17 cellular contexts compared by ENCODE assay signal in the genomic region with DNA sequence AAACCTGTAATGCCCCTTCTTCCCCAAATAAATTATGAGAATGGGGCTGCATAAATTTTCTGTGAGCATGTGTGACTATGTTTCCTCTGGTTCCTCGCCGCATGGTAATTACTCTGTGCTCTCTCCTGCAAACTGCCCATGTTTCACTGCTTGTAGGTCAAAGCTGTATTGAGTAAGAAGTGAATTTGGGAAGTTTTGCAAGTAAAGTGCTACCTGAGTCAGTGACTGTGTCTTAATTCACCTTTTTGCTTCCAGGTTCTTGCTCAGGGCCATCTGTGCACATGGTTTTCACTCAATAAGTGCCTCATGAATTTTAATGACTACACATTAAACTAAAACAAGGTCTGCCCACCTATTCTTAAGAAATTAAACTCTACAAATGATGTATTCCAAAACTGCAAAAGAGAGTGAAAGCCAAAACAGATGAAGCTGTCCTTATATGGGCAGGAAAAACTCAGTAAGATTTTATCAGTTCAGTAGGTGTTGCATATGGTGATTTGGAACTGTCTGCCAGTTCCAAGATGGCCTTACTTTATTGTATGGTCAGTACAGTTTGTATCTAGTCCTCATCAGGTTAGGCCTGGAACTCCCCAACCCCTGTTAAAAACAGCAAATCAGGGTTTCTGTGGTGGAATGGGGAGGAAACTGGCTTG.
A peak's percentile ranks its signal among the peaks of the same experiment; 100 is the strongest.
DNase-seq lines count a peak whose midpoint lies in the region; ATAC-seq and TF ChIP-seq lines count a peak whose summit lies in the region.
"Had no signal": no experiment of that assay in that cellular context is flagged by ENCODE, and none has a peak within 500 bp of the region (broad histone marks: within the 10 kb centered on the region; RNA-seq: fewer than 3 reads in every experiment).

No MANE protein-coding gene starts in this region.

- no peaks in the 10 kb centered on the region for H3K9me3 ChIP-seq in uterus
- H3K9me3 ChIP-seq in upper lobe of left lung, result no peaks in the 10 kb centered on the region
- H3K9me3 ChIP-seq: vagina had no signal

- DNase-seq in activated naive CD4-positive, alpha-beta T cell treated with anti-CD3 and anti-CD28 coated beads, Interleukin-2, amount 50 U/mL, for 72 hours (ENCODE audit: low spot score in 2 of 2), result no peak
- DNase-seq in activated naive CD4-positive, alpha-beta T cell treated with anti-CD3 and anti-CD28 coated beads, Interleukin-2, amount 10 ng/mL, durations not matched to agents 7 days and 5 days, result no peak
- no peak for DNase-seq in activated naive CD8-positive, alpha-beta T cell treated with anti-CD3 and anti-CD28 coated beads for 36 hours
- DNase-seq in osteocyte (ENCODE audit: extremely low spot score, unreplicated experiment) (no peak), uterus (no peak), NCI-H128 (lab: John Stamatoyannopoulos, UW; ENCODE audit: unreplicated experiment) (no peak), upper lobe of left lung (no peak), anterior cingulate cortex (lab: John Stamatoyannopoulos, UW) (no peak)
- DNase-seq: activated B cell treated with CpG ODN at 0.5 μM for 24 hours; CD8-positive, alpha-beta memory T cell; foreskin fibroblast; NCI-H1092; NCI-H2081 treated with DMSO at 0.1 percent for 48 hours; NCI-H510A; SHP77 had no signal

- TF ChIP-seq POLR2A in uterus (IDR thresholded peaks at IDR 0.05), result no peak
- no peak for TF ChIP-seq POLR2A in upper lobe of left lung (IDR thresholded peaks at IDR 0.05)

- H3K4me3 ChIP-seq in uterus (no peak overlapping the region), upper lobe of left lung (no peak overlapping the region)
- H3K4me3 ChIP-seq: vagina had no signal

- H3K4me1 ChIP-seq in uterus (peaks cover 0 to 8% of the 10 kb centered on the region in 2 donors), upper lobe of left lung (peaks cover 0 to 14% (median 5%) of the 10 kb centered on the region in 4 donors)

- intact Hi-C loops in uterus (cut with DNase I; ENCODE audit: low total_unique reads), result no loop called here

- no peaks in the 10 kb centered on the region for H3K36me3 ChIP-seq in uterus
- H3K36me3 ChIP-seq in upper lobe of left lung, result peaks cover 0 to 5% (median 0%) of the 10 kb centered on the region in 4 donors
- H3K36me3 ChIP-seq: vagina had no signal

- TF ChIP-seq EP300 in upper lobe of left lung (IDR thresholded peaks at IDR 0.05), result no peak

- H3K4me1 Mint-ChIP-seq in activated naive CD4-positive, alpha-beta T cell treated with anti-CD3 and anti-CD28 coated beads, Interleukin-2, amount 10 ng/mL, durations not matched to agents 7 days and 5 days, result peaks cover 26% of the 10 kb centered on the region
- peaks cover 28% of the 10 kb centered on the region for H3K4me1 Mint-ChIP-seq in activated naive CD8-positive, alpha-beta T cell treated with anti-CD3 and anti-CD28 coated beads for 36 hours
- H3K4me1 Mint-ChIP-seq in osteocyte (ENCODE audit: unreplicated experiment), result peaks cover 41% of the 10 kb centered on the region

- H3K27me3 Mint-ChIP-seq in activated naive CD4-positive, alpha-beta T cell treated with anti-CD3 and anti-CD28 coated beads, Interleukin-2, amount 10 ng/mL, durations not matched to agents 7 days and 5 days, result no peaks in the 10 kb centered on the region
- H3K27me3 Mint-ChIP-seq in activated naive CD8-positive, alpha-beta T cell treated with anti-CD3 and anti-CD28 coated beads for 36 hours, result no peaks in the 10 kb centered on the region
- no peaks in the 10 kb centered on the region for H3K27me3 Mint-ChIP-seq in osteocyte (ENCODE audit: unreplicated experiment)
- H3K27me3 Mint-ChIP-seq: activated B cell treated with CpG ODN at 0.5 μM for 24 hours; CD8-positive, alpha-beta memory T cell had no signal

- H3K27ac Mint-ChIP-seq in activated naive CD4-positive, alpha-beta T cell treated with anti-CD3 and anti-CD28 coated beads, Interleukin-2, amount 50 U/mL, for 72 hours, result peak overlapping the region; percentile 16 to 95
- no peak overlapping the region for H3K27ac Mint-ChIP-seq in activated naive CD4-positive, alpha-beta T cell treated with anti-CD3 and anti-CD28 coated beads, Interleukin-2, amount 10 ng/mL, durations not matched to agents 7 days and 5 days
- peak overlapping the region; percentile 84 for H3K27ac Mint-ChIP-seq in activated naive CD8-positive, alpha-beta T cell treated with anti-CD3 and anti-CD28 coated beads for 36 hours
- peak overlapping the region; percentile 66 for H3K27ac Mint-ChIP-seq in osteocyte (ENCODE audit: unreplicated experiment)
- H3K27ac Mint-ChIP-seq: activated B cell treated with CpG ODN at 0.5 μM for 24 hours had no signal

- H3K27me3 ChIP-seq in uterus (no peaks in the 10 kb centered on the region), upper lobe of left lung (no peaks in the 10 kb centered on the region)
- H3K27me3 ChIP-seq: vagina had no signal

- no peak overlapping the region for H3K4me3 Mint-ChIP-seq in activated naive CD4-positive, alpha-beta T cell treated with anti-CD3 and anti-CD28 coated beads, Interleukin-2, amount 10 ng/mL, durations not matched to agents 7 days and 5 days
- no peak overlapping the region for H3K4me3 Mint-ChIP-seq in activated naive CD8-positive, alpha-beta T cell treated with anti-CD3 and anti-CD28 coated beads for 36 hours
- H3K4me3 Mint-ChIP-seq in osteocyte (ENCODE audit: unreplicated experiment), result no peak overlapping the region
- H3K4me3 Mint-ChIP-seq: activated B cell treated with CpG ODN at 0.5 μM for 24 hours had no signal

- peak; percentile 71 for ATAC-seq in activated naive CD4-positive, alpha-beta T cell treated with anti-CD3 and anti-CD28 coated beads, Interleukin-2, amount 50 U/mL, for 72 hours
- ATAC-seq in upper lobe of left lung (ENCODE audit: low FRiP score in 2 of 2), result no peak

- H3K27ac ChIP-seq in uterus (peak overlapping the region; percentile 54 to 63), upper lobe of left lung (no peak overlapping the region)
- H3K27ac ChIP-seq: KMS-11, vagina had no signal

- peaks cover 3 to 9% of the 10 kb centered on the region in 2 donors for H3K9me3 Mint-ChIP-seq in activated naive CD4-positive, alpha-beta T cell treated with anti-CD3 and anti-CD28 coated beads, Interleukin-2, amount 50 U/mL, for 72 hours
- H3K9me3 Mint-ChIP-seq in activated naive CD4-positive, alpha-beta T cell treated with anti-CD3 and anti-CD28 coated beads, Interleukin-2, amount 10 ng/mL, durations not matched to agents 7 days and 5 days, result peaks cover 8% of the 10 kb centered on the region
- peaks cover 11% of the 10 kb centered on the region for H3K9me3 Mint-ChIP-seq in activated naive CD8-positive, alpha-beta T cell treated with anti-CD3 and anti-CD28 coated beads for 36 hours
- no peaks in the 10 kb centered on the region for H3K9me3 Mint-ChIP-seq in osteocyte (ENCODE audit: unreplicated experiment)
- H3K9me3 Mint-ChIP-seq: activated B cell treated with CpG ODN at 0.5 μM for 24 hours had no signal

- no peak for TF ChIP-seq CTCF in osteocyte (IDR thresholded peaks at IDR 0.05)
- TF ChIP-seq CTCF in uterus (IDR thresholded peaks at IDR 0.05), result no peak
- TF ChIP-seq CTCF in upper lobe of left lung (IDR thresholded peaks at IDR 0.05), result no peak

- CTCF ChIA-PET in activated naive CD4-positive, alpha-beta T cell treated with anti-CD3 and anti-CD28 coated beads, Interleukin-2, amount 10 ng/mL, durations not matched to agents 7 days and 5 days (lab: Charles Lee), result interaction anchor here (0.7 kb wide), 1 partner anchor 70 kb away, joined by 3 read pairs; no protein-coding TSS in a partner anchor

- WGBS in upper lobe of left lung, 2 donors, result 93 to 95% methylated on average over 2 of the region's 2 CpGs

- peaks cover 0 to 41% of the 10 kb centered on the region in 2 donors for H3K36me3 Mint-ChIP-seq in activated naive CD4-positive, alpha-beta T cell treated with anti-CD3 and anti-CD28 coated beads, Interleukin-2, amount 50 U/mL, for 72 hours
- peaks cover 34% of the 10 kb centered on the region for H3K36me3 Mint-ChIP-seq in activated naive CD4-positive, alpha-beta T cell treated with anti-CD3 and anti-CD28 coated beads, Interleukin-2, amount 10 ng/mL, durations not matched to agents 7 days and 5 days
- peaks cover 19% of the 10 kb centered on the region for H3K36me3 Mint-ChIP-seq in activated naive CD8-positive, alpha-beta T cell treated with anti-CD3 and anti-CD28 coated beads for 36 hours
- H3K36me3 Mint-ChIP-seq in osteocyte (ENCODE audit: unreplicated experiment), result peaks cover 10% of the 10 kb centered on the region

Comparison
In these comparisons a context has a peak if more than half of its experiments do, and no peak if none do; other contexts are left out.
1. ATAC-seq: peak in activated naive CD4-positive, alpha-beta T cell treated with anti-CD3 and anti-CD28 coated beads, Interleukin-2, amount 50 U/mL, for 72 hours (2 of 2); none in upper lobe of left lung (0 of 2).
2. H3K27ac ChIP-seq: peak in uterus (2 of 2); none in upper lobe of left lung (0 of 4).